Comparison of ENCODE assay signal across 26 cellular contexts in the genomic region with DNA sequence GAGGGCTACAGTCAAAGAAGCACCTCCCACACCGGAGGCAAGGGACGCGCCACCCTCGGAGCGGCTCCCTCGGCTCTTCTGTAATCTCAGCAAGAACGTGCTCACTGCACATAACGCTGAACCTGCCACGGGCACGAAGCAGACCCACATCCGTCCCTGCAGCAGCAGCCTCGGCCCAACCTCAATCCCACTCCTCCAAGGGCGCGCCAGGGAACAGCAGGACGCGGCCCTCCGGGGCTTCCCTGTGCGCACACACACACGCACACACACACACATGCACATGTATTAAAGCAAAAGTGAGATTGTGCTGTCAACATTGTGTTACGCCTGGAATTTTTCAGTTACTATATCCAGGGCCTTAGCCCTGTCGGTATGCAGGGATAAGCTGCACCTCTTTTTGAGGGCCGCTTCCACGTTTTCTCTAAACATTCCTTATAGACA. TPM values are rescaled to one million over a fixed set of nuclear protein-coding genes. Genes with fewer than 3 reads are reported as not detected.
A peak's percentile ranks its signal among the peaks of the same experiment; 100 is the strongest.
DNase-seq lines count a peak whose midpoint lies in the region; ATAC-seq, FAIRE-seq and TF ChIP-seq lines count a peak whose summit lies in the region.
"Had no signal": no experiment of that assay in that cellular context is flagged by ENCODE, and none has a peak within 500 bp of the region (broad histone marks: within the 10 kb centered on the region; RNA-seq: fewer than 3 reads in every experiment).

No MANE protein-coding gene starts in this region.

- H3K79me2 ChIP-seq in MM.1S (ENCODE audit: low read length), result no peaks in the 10 kb centered on the region

- H3K27ac ChIP-seq in kidney (ENCODE audit: low read depth in 2 of 2, low read length in 2 of 2) (no peak overlapping the region), MM.1S (ENCODE audit: low read length) (no peak overlapping the region)
- H3K27ac ChIP-seq: brain microvascular endothelial cell, colonic mucosa, pancreas, skin epidermis, thyroid gland had no signal

- H3K9ac ChIP-seq in NT2/D1 (ENCODE audit: insufficient read length, low read depth) (peak overlapping the region; percentile 17), kidney (ENCODE audit: low read length in 2 of 2) (no peak overlapping the region), MM.1S (ENCODE audit: low read length) (no peak overlapping the region)

- H3K4me1 Mint-ChIP-seq in WTC11, result peaks cover 10% of the 10 kb centered on the region
- H3K4me1 Mint-ChIP-seq: activated CD4-positive, alpha-beta T cell treated with anti-CD3 and anti-CD28 coated beads for 36 hours; CD4-positive, alpha-beta memory T cell; natural killer cell had no signal

- H3K36me3 ChIP-seq in NT2/D1 (ENCODE audit: insufficient read depth, insufficient read length, low read length) (peaks cover 46% of the 10 kb centered on the region), kidney (ENCODE audit: control insufficient read depth in 1 of 2, insufficient read depth in 2 of 2, low read length in 2 of 2) (no peaks in the 10 kb centered on the region), MM.1S (replicated peaks; ENCODE audit: insufficient read depth, low read length) (no peaks in the 10 kb centered on the region)
- H3K36me3 ChIP-seq: colonic mucosa, pancreas, thyroid gland had no signal

- H3K4me1 ChIP-seq in NT2/D1 (ENCODE audit: insufficient read depth, insufficient read length), result peaks cover 17% of the 10 kb centered on the region
- peaks cover 0 to 1% of the 10 kb centered on the region in 2 donors for H3K4me1 ChIP-seq in kidney (ENCODE audit: control insufficient read depth in 1 of 2, insufficient read depth in 1 of 2, low read depth in 1 of 2, low read length in 2 of 2)
- H3K4me1 ChIP-seq in MM.1S (ENCODE audit: low read length), result no peaks in the 10 kb centered on the region
- H3K4me1 ChIP-seq: colonic mucosa, pancreas had no signal

- FAIRE-seq in kidney (lab: Jason Lieb, UNC), result no peak
- FAIRE-seq: pancreas had no signal

- no peaks in the 10 kb centered on the region for H3K9me3 Mint-ChIP-seq in WTC11
- H3K9me3 Mint-ChIP-seq: activated naive CD4-positive, alpha-beta T cell treated with anti-CD3 and anti-CD28 coated beads, Interleukin-2, amount 50 U/mL, for 72 hours; CD4-positive, alpha-beta memory T cell; mesothelial cell of epicardium; natural killer cell had no signal

- CTCF ChIA-PET in WTC11 (lab: Charles Lee), result interaction anchor here (0.8 to 1.2 kb wide), 3 partner anchors 11 to 235 kb away, joined by 3 to 5 read pairs (median 4); no protein-coding TSS in a partner anchor

- H3K27me3 Mint-ChIP-seq in WTC11 (ENCODE audit: low read depth), result no peaks in the 10 kb centered on the region
- H3K27me3 Mint-ChIP-seq: activated CD4-positive, alpha-beta T cell treated with anti-CD3 and anti-CD28 coated beads for 36 hours had no signal

- no peaks in the 10 kb centered on the region for H3F3A ChIP-seq in MM.1S (ENCODE audit: insufficient read depth, low read length)

- H3K4me2 ChIP-seq in MM.1S (ENCODE audit: low read depth, low read length), result no peak overlapping the region

- H3K27ac Mint-ChIP-seq in WTC11, result peak overlapping the region; percentile 54
- H3K27ac Mint-ChIP-seq: activated CD4-positive, alpha-beta T cell treated with anti-CD3 and anti-CD28 coated beads for 36 hours; activated naive CD4-positive, alpha-beta T cell treated with anti-CD3 and anti-CD28 coated beads, Interleukin-2, amount 50 U/mL, for 72 hours; CD4-positive, alpha-beta memory T cell; natural killer cell had no signal

- no peaks in the 10 kb centered on the region for H3K36me3 Mint-ChIP-seq in WTC11
- H3K36me3 Mint-ChIP-seq: activated naive CD4-positive, alpha-beta T cell treated with anti-CD3 and anti-CD28 coated beads, Interleukin-2, amount 50 U/mL, for 72 hours; CD4-positive, alpha-beta memory T cell; mesothelial cell of epicardium; natural killer cell had no signal

- H3K9me3 ChIP-seq in NT2/D1 (ENCODE audit: insufficient read depth, low read length) (no peaks in the 10 kb centered on the region), kidney (ENCODE audit: control insufficient read depth in 1 of 2, low read length in 2 of 2) (no peaks in the 10 kb centered on the region), MM.1S (replicated peaks; ENCODE audit: insufficient read depth, low read length) (no peaks in the 10 kb centered on the region)
- H3K9me3 ChIP-seq: colonic mucosa, pancreas, thyroid gland had no signal

- DNase-seq in NT2/D1 (ENCODE audit: low read depth, low spot score) (no peak), WTC11 (ENCODE audit: low spot score) (peak; percentile 11), kidney (peak; percentile 54), retinal pigment epithelial cell (ENCODE audit: low read depth) (peak; percentile 85), NCI-H1930 (lab: John Stamatoyannopoulos, UW) (no peak), NCI-H2227 treated with DMSO at 0.1 percent for 48 hours (lab: John Stamatoyannopoulos, UW) (no peak), MM.1S (no peak), SKM-1 (lab: John Stamatoyannopoulos, UW; ENCODE audit: unreplicated experiment) (no peak)
- DNase-seq: activated CD4-positive, alpha-beta T cell treated with anti-CD3 and anti-CD28 coated beads for 36 hours; brain microvascular endothelial cell; CD4-positive, alpha-beta memory T cell; colonic mucosa; GOT3; KBM-7; natural killer cell; NCI-H1694; NCI-H2171 treated with DMSO at 0.1 percent for 48 hours; NCI-H748 treated with DMSO at 0.1 percent for 48 hours; Right ventricle myocardium superior; stimulated activated naive CD4-positive, alpha-beta T cell; thyroid gland had no signal

- no peak overlapping the region for H3K4me3 Mint-ChIP-seq in WTC11
- H3K4me3 Mint-ChIP-seq: activated CD4-positive, alpha-beta T cell treated with anti-CD3 and anti-CD28 coated beads for 36 hours; CD4-positive, alpha-beta memory T cell; mesothelial cell of epicardium; natural killer cell had no signal

- H3K27me3 ChIP-seq in NT2/D1 (ENCODE audit: insufficient read depth, insufficient read length) (no peaks in the 10 kb centered on the region), MM.1S (replicated peaks; ENCODE audit: insufficient read depth, low read length) (peaks cover 97% of the 10 kb centered on the region)
- H3K27me3 ChIP-seq: brain microvascular endothelial cell, colonic mucosa, pancreas, thyroid gland had no signal

- TF ChIP-seq CTCF in WTC11 (IDR thresholded peaks at IDR 0.05) (no peak), kidney (IDR thresholded peaks at IDR 0.05; ENCODE audit: borderline replicate concordance, extremely low read depth, insufficient read depth) (no peak), retinal pigment epithelial cell (conservative IDR thresholded peaks at IDR 0.05; ENCODE audit: low read depth, low read length) (no peak), MM.1S (IDR thresholded peaks at IDR 0.05; ENCODE audit: low read length) (no peak)

- ATAC-seq in WTC11, result no peak
- ATAC-seq: activated CD4-positive, alpha-beta T cell treated with anti-CD3 and anti-CD28 coated beads for 36 hours; activated naive CD4-positive, alpha-beta T cell treated with anti-CD3 and anti-CD28 coated beads, Interleukin-2, amount 50 U/mL, for 72 hours; left colon; natural killer cell; pancreas had no signal

- no peaks in the 10 kb centered on the region for H3K9me2 ChIP-seq in MM.1S (replicated peaks; ENCODE audit: insufficient read depth, low read length)

- intact Hi-C loops in kidney (cut with DNase I), result no loop called here

- POLR2A ChIA-PET in WTC11 (lab: Charles Lee), result no interaction called here

- no peak overlapping the region for H2AFZ ChIP-seq in MM.1S (ENCODE audit: low read length)

- H3K4me3 ChIP-seq in NT2/D1 (ENCODE audit: insufficient read length, low read depth) (no peak overlapping the region), kidney (ENCODE audit: low read length in 2 of 2) (no peak overlapping the region), retinal pigment epithelial cell (ENCODE audit: low read length) (peak overlapping the region; percentile 15), MM.1S (ENCODE audit: low read length) (no peak overlapping the region)
- H3K4me3 ChIP-seq: colonic mucosa, pancreas, skin epidermis, thyroid gland had no signal

- no peaks in the 10 kb centered on the region; the same call in 1 of the 2 replicates for H4K20me1 ChIP-seq in MM.1S (ENCODE audit: insufficient read depth, low read length)

TF ChIP-seq in WTC11, 78 proteins besides CTCF, POLR2A, EP300 and RAD21:
- TF ChIP-seq, protein P1, sequence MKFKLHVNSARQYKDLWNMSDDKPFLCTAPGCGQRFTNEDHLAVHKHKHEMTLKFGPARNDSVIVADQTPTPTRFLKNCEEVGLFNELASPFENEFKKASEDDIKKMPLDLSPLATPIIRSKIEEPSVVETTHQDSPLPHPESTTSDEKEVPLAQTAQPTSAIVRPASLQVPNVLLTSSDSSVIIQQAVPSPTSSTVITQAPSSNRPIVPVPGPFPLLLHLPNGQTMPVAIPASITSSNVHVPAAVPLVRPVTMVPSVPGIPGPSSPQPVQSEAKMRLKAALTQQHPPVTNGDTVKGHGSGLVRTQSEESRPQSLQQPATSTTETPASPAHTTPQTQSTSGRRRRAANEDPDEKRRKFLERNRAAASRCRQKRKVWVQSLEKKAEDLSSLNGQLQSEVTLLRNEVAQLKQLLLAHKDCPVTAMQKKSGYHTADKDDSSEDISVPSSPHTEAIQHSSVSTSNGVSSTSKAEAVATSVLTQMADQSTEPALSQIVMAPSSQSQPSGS (CRISPR knock-in tag; IDR thresholded peaks at IDR 0.05; ENCODE audit: borderline replicate concordance, low read depth), result no peak
- TF ChIP-seq CREM (CRISPR knock-in tag; IDR thresholded peaks at IDR 0.05) (no peak), NR3C1 (CRISPR knock-in tag; conservative IDR thresholded peaks at IDR 0.05; ENCODE audit: low read depth) (no peak), ZNF416 (CRISPR knock-in tag; IDR thresholded peaks at IDR 0.05) (no peak)

RNA-seq across cellular contexts. Expression of a gene that starts 54.0 kb away (rescaled TPM):
- total RNA-seq in WTC11 (2021) (89.8 to 96.1 TPM (median 90.4 TPM) in 3 replicates), kidney (68.0 TPM)
- polyA plus RNA-seq in kidney (ENCODE audit: insufficient read depth, low read depth, low replicate concordance), result 9.1 TPM

RNA-seq across cellular contexts. Expression of a gene that starts 54.8 kb away (rescaled TPM):
- 15.1 to 16.3 TPM (median 15.2 TPM) in 3 replicates for total RNA-seq in WTC11 (2021)
- 22.6 TPM for total RNA-seq in kidney
- 5.1 TPM for polyA plus RNA-seq in kidney (ENCODE audit: insufficient read depth, low read depth, low replicate concordance)
- polyA plus RNA-seq: CD4-positive, alpha-beta memory T cell had no signal

Comparison
In these comparisons a context has a peak if more than half of its experiments do, and no peak if none do; other contexts are left out.
1. DNase-seq: peak in WTC11 (single experiment), kidney (single experiment) and retinal pigment epithelial cell (single experiment); none in NT2/D1 (single experiment), NCI-H1930 (0 of 2), NCI-H2227 treated with DMSO at 0.1 percent for 48 hours (single experiment), MM.1S (single experiment) and SKM-1 (single experiment).